18 cellular contexts compared by ENCODE assay signal in the genomic region with DNA sequence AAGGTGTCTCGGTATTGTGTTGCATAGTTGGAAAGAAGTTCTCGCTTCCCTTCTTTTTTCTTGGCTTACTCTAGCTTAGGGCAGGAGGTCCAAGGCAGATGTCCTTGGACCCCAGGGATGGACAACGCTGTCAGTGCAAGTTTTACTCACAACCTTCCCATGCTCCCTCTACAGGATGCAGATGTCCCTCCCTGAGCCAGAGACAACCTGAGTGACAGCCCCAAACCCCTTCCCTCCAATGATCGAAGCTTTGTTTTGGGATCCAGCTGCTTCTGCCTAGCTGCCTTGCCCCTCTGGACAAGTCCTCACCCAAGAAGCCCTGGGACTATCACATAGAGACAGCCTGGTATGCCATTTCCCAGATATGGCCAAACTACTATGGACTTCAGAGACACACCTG.
DNase-seq lines count a peak whose midpoint lies in the region; ATAC-seq and TF ChIP-seq lines count a peak whose summit lies in the region.
"Had no signal": no experiment of that assay in that cellular context is flagged by ENCODE, and none has a peak within 500 bp of the region (broad histone marks: within the 10 kb centered on the region; RNA-seq: fewer than 3 reads in every experiment).

No MANE protein-coding gene starts in this region.

- H3K79me2 ChIP-seq in PC-3 (ENCODE audit: low read length) = no peaks in the 10 kb centered on the region

- no peaks in the 10 kb centered on the region for H3K36me3 ChIP-seq in PC-3 (ENCODE audit: low read depth, low read length)

- peaks cover 36% of the 10 kb centered on the region for H3K4me1 Mint-ChIP-seq in stimulated activated naive CD8-positive, alpha-beta T cell treated with anti-CD3 and anti-CD28 coated beads, Interleukin-15, Interleukin-2, amounts not matched to agents 100 ng/mL and 50 ng/mL, for 24 hours (ENCODE audit: low read depth)
- peaks cover 40% of the 10 kb centered on the region for H3K4me1 Mint-ChIP-seq in stimulated activated naive CD8-positive, alpha-beta T cell treated with anti-CD3 and anti-CD28 coated beads, Interleukin-15, amount 100 ng/mL, for 72 hours
- H3K4me1 Mint-ChIP-seq in stimulated activated memory B cell treated with anti-CD40 and anti-IgM and Interleukin-4, amounts not matched to agents 10 μg/mL and 1 μg/mL and 100 μg/mL, for 72 hours = peaks cover 26% of the 10 kb centered on the region

- ATAC-seq in stimulated activated naive CD8-positive, alpha-beta T cell treated with anti-CD3 and anti-CD28 coated beads, Interleukin-15, amount 100 ng/mL, for 72 hours = no peak
- ATAC-seq in PC-3 = no peak
- no peak for ATAC-seq in stimulated activated memory B cell treated with anti-CD40 and anti-IgM and Interleukin-4, amounts not matched to agents 10 μg/mL and 1 μg/mL and 100 μg/mL, for 72 hours

- H3K9me2 ChIP-seq in PC-3 (replicated peaks; ENCODE audit: low read length) = 0 out of 2 replicates have a peak, but pooled peaks cover 4% of the 10 kb centered on the region

- H3K4me3 Mint-ChIP-seq in stimulated activated naive CD8-positive, alpha-beta T cell treated with anti-CD3 and anti-CD28 coated beads, Interleukin-15, Interleukin-2, amounts not matched to agents 100 ng/mL and 50 ng/mL, for 24 hours = no peak overlapping the region
- no peak overlapping the region for H3K4me3 Mint-ChIP-seq in stimulated activated naive CD8-positive, alpha-beta T cell treated with anti-CD3 and anti-CD28 coated beads, Interleukin-15, amount 100 ng/mL, for 72 hours
- H3K4me3 Mint-ChIP-seq in stimulated activated memory B cell treated with anti-CD40 and anti-IgM and Interleukin-4, amounts not matched to agents 10 μg/mL and 1 μg/mL and 100 μg/mL, for 72 hours = no peak overlapping the region
- H3K4me3 Mint-ChIP-seq: B cell; CD4-positive, CD25-positive, alpha-beta regulatory T cell had no signal

- peaks cover 4% of the 10 kb centered on the region for H3K36me3 Mint-ChIP-seq in stimulated activated naive CD8-positive, alpha-beta T cell treated with anti-CD3 and anti-CD28 coated beads, Interleukin-15, Interleukin-2, amounts not matched to agents 100 ng/mL and 50 ng/mL, for 24 hours (ENCODE audit: low read depth)
- no peaks in the 10 kb centered on the region for H3K36me3 Mint-ChIP-seq in stimulated activated memory B cell treated with anti-CD40 and anti-IgM and Interleukin-4, amounts not matched to agents 10 μg/mL and 1 μg/mL and 100 μg/mL, for 72 hours
- H3K36me3 Mint-ChIP-seq: CD4-positive, CD25-positive, alpha-beta regulatory T cell had no signal

- H3K27me3 Mint-ChIP-seq in stimulated activated naive CD8-positive, alpha-beta T cell treated with anti-CD3 and anti-CD28 coated beads, Interleukin-15, Interleukin-2, amounts not matched to agents 100 ng/mL and 50 ng/mL, for 24 hours = no peaks in the 10 kb centered on the region
- H3K27me3 Mint-ChIP-seq in stimulated activated naive CD8-positive, alpha-beta T cell treated with anti-CD3 and anti-CD28 coated beads, Interleukin-15, amount 100 ng/mL, for 72 hours = no peaks in the 10 kb centered on the region
- H3K27me3 Mint-ChIP-seq in stimulated activated memory B cell treated with anti-CD40 and anti-IgM and Interleukin-4, amounts not matched to agents 10 μg/mL and 1 μg/mL and 100 μg/mL, for 72 hours = peaks cover 9% of the 10 kb centered on the region

- no peaks in the 10 kb centered on the region for H3K27me3 ChIP-seq in PC-3 (ENCODE audit: low read length)

- TF ChIP-seq POLR2A in erythroblast (IDR thresholded peaks at IDR 0.05; ENCODE audit: low read length) = no peak

- H3K27ac Mint-ChIP-seq in stimulated activated naive CD8-positive, alpha-beta T cell treated with anti-CD3 and anti-CD28 coated beads, Interleukin-15, Interleukin-2, amounts not matched to agents 100 ng/mL and 50 ng/mL, for 24 hours = peak overlapping the region; percentile 21
- H3K27ac Mint-ChIP-seq in stimulated activated naive CD8-positive, alpha-beta T cell treated with anti-CD3 and anti-CD28 coated beads, Interleukin-15, amount 100 ng/mL, for 72 hours = no peak overlapping the region
- H3K27ac Mint-ChIP-seq in stimulated activated memory B cell treated with anti-CD40 and anti-IgM and Interleukin-4, amounts not matched to agents 10 μg/mL and 1 μg/mL and 100 μg/mL, for 72 hours = peak overlapping the region; percentile 34
- H3K27ac Mint-ChIP-seq: B cell; CD4-positive, CD25-positive, alpha-beta regulatory T cell had no signal

- H2AFZ ChIP-seq in PC-3 (ENCODE audit: low read length) = no peak overlapping the region
- H2AFZ ChIP-seq: PC-9 had no signal

- H3K4me1 ChIP-seq in PC-3 (ENCODE audit: insufficient read depth, low read length) = no peaks in the 10 kb centered on the region

- no peak overlapping the region for H3K9ac ChIP-seq in PC-3 (ENCODE audit: low read length)

- intact Hi-C loops in PC-3 (cut with micrococcal nuclease) = no loop called here

- H3K4me2 ChIP-seq in PC-3 (ENCODE audit: low read length) = no peak overlapping the region
- H3K4me2 ChIP-seq: PC-9 had no signal

- H3K4me3 ChIP-seq in PC-3 (ENCODE audit: low read length) = no peak overlapping the region
- H3K4me3 ChIP-seq: PC-9 had no signal

- peak; percentile 32; the same call in 1 of the 2 replicates for TF ChIP-seq CTCF in PC-3 (conservative IDR thresholded peaks at IDR 0.05; ENCODE audit: low read depth, low read length)

- POLR2A ChIA-PET in PC-3 (lab: Charles Lee; ENCODE audit: unreplicated experiment) = no interaction called here

- H4K20me1 ChIP-seq in PC-3 (ENCODE audit: low read length) = no peaks in the 10 kb centered on the region

- DNase-seq in stimulated activated naive CD8-positive, alpha-beta T cell treated with anti-CD3 and anti-CD28 coated beads, Interleukin-15, amount 100 ng/mL, for 72 hours = no peak
- DNase-seq in PC-3 (no peak), erythroblast (lab: John Stamatoyannopoulos, UW) (peak; percentile 3 to 6), RKO (ENCODE audit: low spot score) (no peak), COR-L47 (lab: John Stamatoyannopoulos, UW) (no peak), MV-4-11 (lab: John Stamatoyannopoulos, UW) (no peak)
- DNase-seq: Calu3; CD4-positive, CD25-positive, alpha-beta regulatory T cell; KG1; NCI-H1092; NCI-H146; NCI-H2081; NCI-H510A treated with DMSO at 0.1 percent for 48 hours; NCI-H82; PC-9 had no signal

- H3F3A ChIP-seq in PC-3 (ENCODE audit: low read length, unreplicated experiment) = no peaks in the 10 kb centered on the region

- no TSS peak for BruUV-seq in PC-3 (replicated peaks; lab: Mats Ljungman, UMichigan)

- H3K27ac ChIP-seq in PC-3 (ENCODE audit: low read length) = no peak overlapping the region
- H3K27ac ChIP-seq: PC-9 had no signal

- H3K9me3 Mint-ChIP-seq in stimulated activated naive CD8-positive, alpha-beta T cell treated with anti-CD3 and anti-CD28 coated beads, Interleukin-15, Interleukin-2, amounts not matched to agents 100 ng/mL and 50 ng/mL, for 24 hours = peaks cover 3% of the 10 kb centered on the region
- H3K9me3 Mint-ChIP-seq in stimulated activated naive CD8-positive, alpha-beta T cell treated with anti-CD3 and anti-CD28 coated beads, Interleukin-15, amount 100 ng/mL, for 72 hours = peaks cover 0 to 4% of the 10 kb centered on the region in 2 donors
- H3K9me3 Mint-ChIP-seq in stimulated activated memory B cell treated with anti-CD40 and anti-IgM and Interleukin-4, amounts not matched to agents 10 μg/mL and 1 μg/mL and 100 μg/mL, for 72 hours = no peaks in the 10 kb centered on the region

- CTCF ChIA-PET in PC-3 (lab: Charles Lee) = no interaction called here

- no peaks in the 10 kb centered on the region for H3K9me3 ChIP-seq in PC-3 (ENCODE audit: low read length)

Comparison
In these comparisons a context has a peak if more than half of its experiments do, and no peak if none do; other contexts are left out.
1. H3K27ac Mint-ChIP-seq: peak in stimulated activated naive CD8-positive, alpha-beta T cell treated with anti-CD3 and anti-CD28 coated beads, Interleukin-15, Interleukin-2, amounts not matched to agents 100 ng/mL and 50 ng/mL, for 24 hours (single experiment) and stimulated activated memory B cell treated with anti-CD40 and anti-IgM and Interleukin-4, amounts not matched to agents 10 μg/mL and 1 μg/mL and 100 μg/mL, for 72 hours (single experiment); none in stimulated activated naive CD8-positive, alpha-beta T cell treated with anti-CD3 and anti-CD28 coated beads, Interleukin-15, amount 100 ng/mL, for 72 hours (0 of 2).
2. DNase-seq: peak in erythroblast (2 of 2); none in stimulated activated naive CD8-positive, alpha-beta T cell treated with anti-CD3 and anti-CD28 coated beads, Interleukin-15, amount 100 ng/mL, for 72 hours (0 of 2), PC-3 (single experiment), RKO (single experiment), COR-L47 (single experiment) and MV-4-11 (single experiment).